Comparison of ENCODE assay signal across 1 cellular context in the genomic region with DNA sequence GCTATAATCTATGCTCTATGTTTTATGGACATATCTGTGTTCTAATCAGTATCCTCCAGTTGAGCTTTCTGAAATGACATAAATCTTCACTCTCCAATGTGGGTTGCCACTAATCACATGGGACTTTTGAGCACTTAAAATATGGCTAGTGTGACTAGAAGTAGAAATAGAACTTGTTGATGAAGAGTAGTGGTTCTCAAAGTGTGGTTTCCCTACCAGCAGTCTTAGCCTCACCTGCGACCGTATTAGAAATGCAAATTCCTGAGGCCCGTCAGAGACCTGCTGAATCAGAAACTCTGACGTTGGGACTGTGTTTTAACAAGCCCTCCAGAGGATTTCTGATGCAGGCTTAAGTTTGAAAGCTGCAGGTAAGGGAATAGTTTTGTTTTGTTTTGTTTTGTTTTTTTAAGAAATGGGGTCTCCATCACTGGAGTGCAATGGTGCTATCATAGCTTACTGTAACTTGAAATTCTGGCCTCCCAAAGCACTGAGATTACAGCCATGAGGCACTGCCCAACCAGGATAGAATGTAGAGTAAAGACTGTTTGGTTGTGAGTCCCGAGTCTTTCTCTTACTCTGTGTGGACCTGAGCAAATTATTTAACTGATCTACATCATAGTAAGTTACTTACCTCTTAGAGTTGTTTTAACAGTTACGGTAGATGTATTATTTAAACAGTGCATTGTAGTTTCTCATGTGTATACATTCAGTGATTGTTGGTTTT.
TF ChIP-seq lines count a peak whose summit lies in the region.

No MANE protein-coding gene starts in this region.

TF ChIP-seq in GM12878, 131 proteins besides CTCF, POLR2A, EP300 and RAD21 (continued from another document and continues in another):
- TF ChIP-seq, protein P1, sequence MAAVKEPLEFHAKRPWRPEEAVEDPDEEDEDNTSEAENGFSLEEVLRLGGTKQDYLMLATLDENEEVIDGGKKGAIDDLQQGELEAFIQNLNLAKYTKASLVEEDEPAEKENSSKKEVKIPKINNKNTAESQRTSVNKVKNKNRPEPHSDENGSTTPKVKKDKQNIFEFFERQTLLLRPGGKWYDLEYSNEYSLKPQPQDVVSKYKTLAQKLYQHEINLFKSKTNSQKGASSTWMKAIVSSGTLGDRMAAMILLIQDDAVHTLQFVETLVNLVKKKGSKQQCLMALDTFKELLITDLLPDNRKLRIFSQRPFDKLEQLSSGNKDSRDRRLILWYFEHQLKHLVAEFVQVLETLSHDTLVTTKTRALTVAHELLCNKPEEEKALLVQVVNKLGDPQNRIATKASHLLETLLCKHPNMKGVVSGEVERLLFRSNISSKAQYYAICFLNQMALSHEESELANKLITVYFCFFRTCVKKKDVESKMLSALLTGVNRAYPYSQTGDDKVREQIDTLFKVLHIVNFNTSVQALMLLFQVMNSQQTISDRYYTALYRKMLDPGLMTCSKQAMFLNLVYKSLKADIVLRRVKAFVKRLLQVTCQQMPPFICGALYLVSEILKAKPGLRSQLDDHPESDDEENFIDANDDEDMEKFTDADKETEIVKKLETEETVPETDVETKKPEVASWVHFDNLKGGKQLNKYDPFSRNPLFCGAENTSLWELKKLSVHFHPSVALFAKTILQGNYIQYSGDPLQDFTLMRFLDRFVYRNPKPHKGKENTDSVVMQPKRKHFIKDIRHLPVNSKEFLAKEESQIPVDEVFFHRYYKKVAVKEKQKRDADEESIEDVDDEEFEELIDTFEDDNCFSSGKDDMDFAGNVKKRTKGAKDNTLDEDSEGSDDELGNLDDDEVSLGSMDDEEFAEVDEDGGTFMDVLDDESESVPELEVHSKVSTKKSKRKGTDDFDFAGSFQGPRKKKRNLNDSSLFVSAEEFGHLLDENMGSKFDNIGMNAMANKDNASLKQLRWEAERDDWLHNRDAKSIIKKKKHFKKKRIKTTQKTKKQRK (IDR thresholded peaks at IDR 0.05; ENCODE audit: low read depth, low read length) = no peak
- TF ChIP-seq, protein P2, sequence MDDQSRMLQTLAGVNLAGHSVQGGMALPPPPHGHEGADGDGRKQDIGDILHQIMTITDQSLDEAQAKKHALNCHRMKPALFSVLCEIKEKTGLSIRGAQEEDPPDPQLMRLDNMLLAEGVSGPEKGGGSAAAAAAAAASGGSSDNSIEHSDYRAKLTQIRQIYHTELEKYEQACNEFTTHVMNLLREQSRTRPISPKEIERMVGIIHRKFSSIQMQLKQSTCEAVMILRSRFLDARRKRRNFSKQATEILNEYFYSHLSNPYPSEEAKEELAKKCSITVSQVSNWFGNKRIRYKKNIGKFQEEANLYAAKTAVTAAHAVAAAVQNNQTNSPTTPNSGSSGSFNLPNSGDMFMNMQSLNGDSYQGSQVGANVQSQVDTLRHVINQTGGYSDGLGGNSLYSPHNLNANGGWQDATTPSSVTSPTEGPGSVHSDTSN (IDR thresholded peaks at IDR 0.05; ENCODE audit: insufficient replicate concordance, low read depth, low read length) = no peak
- TF ChIP-seq, protein P3, sequence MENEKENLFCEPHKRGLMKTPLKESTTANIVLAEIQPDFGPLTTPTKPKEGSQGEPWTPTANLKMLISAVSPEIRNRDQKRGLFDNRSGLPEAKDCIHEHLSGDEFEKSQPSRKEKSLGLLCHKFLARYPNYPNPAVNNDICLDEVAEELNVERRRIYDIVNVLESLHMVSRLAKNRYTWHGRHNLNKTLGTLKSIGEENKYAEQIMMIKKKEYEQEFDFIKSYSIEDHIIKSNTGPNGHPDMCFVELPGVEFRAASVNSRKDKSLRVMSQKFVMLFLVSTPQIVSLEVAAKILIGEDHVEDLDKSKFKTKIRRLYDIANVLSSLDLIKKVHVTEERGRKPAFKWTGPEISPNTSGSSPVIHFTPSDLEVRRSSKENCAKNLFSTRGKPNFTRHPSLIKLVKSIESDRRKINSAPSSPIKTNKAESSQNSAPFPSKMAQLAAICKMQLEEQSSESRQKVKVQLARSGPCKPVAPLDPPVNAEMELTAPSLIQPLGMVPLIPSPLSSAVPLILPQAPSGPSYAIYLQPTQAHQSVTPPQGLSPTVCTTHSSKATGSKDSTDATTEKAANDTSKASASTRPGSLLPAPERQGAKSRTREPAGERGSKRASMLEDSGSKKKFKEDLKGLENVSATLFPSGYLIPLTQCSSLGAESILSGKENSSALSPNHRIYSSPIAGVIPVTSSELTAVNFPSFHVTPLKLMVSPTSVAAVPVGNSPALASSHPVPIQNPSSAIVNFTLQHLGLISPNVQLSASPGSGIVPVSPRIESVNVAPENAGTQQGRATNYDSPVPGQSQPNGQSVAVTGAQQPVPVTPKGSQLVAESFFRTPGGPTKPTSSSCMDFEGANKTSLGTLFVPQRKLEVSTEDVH (IDR thresholded peaks at IDR 0.05; ENCODE audit: low read depth, partially characterized antibody) = no peak
- TF ChIP-seq POLR2AphosphoS2 (IDR thresholded peaks at IDR 0.05; ENCODE audit: low read depth, low read length) (no peak), SREBF2 (IDR thresholded peaks at IDR 0.05; ENCODE audit: low read length) (no peak), MTA2 (IDR thresholded peaks at IDR 0.05; ENCODE audit: low read depth) (peak; percentile 85), ZNF217 (IDR thresholded peaks at IDR 0.05) (no peak), KDM1A (IDR thresholded peaks at IDR 0.05; ENCODE audit: borderline replicate concordance) (no peak), CREM (IDR thresholded peaks at IDR 0.05; ENCODE audit: low read depth) (no peak), ATF3 (IDR thresholded peaks at IDR 0.05; ENCODE audit: borderline replicate concordance, extremely low read depth, low read depth, low read length) (no peak), SKIL (IDR thresholded peaks at IDR 0.05; ENCODE audit: low read depth, poor library complexity, severe bottlenecking) (peak; percentile 26), EZH2 (IDR thresholded peaks at IDR 0.05; ENCODE audit: borderline replicate concordance, control insufficient read depth, low read depth, low read length) (no peak), SIN3A (IDR thresholded peaks at IDR 0.05; ENCODE audit: low read depth, low read length) (no peak), ESRRA (IDR thresholded peaks at IDR 0.05; ENCODE audit: low read length) (no peak), RELB (IDR thresholded peaks at IDR 0.05; ENCODE audit: low read depth) (peak; percentile 57; the same call in 1 of the 2 replicates), PKNOX1 (IDR thresholded peaks at IDR 0.05) (peak; percentile 25; the same call in 1 of the 2 replicates), IKZF1 (conservative IDR thresholded peaks at IDR 0.05) (no peak), SUZ12 (IDR thresholded peaks at IDR 0.05; ENCODE audit: unreplicated experiment) (no peak), SREBF1 (IDR thresholded peaks at IDR 0.05; ENCODE audit: low read length) (no peak), TBL1XR1 (IDR thresholded peaks at IDR 0.05; ENCODE audit: low read depth, low read length) (0 out of 2 replicates have a peak, but pooled peaks have one; percentile 32), ATF7 (IDR thresholded peaks at IDR 0.05; ENCODE audit: low read depth) (peak; percentile 62), CBX5 (IDR thresholded peaks at IDR 0.05; ENCODE audit: low read depth) (no peak), SMAD5 (IDR thresholded peaks at IDR 0.05; ENCODE audit: low read depth) (no peak), BHLHE40 (IDR thresholded peaks at IDR 0.05; ENCODE audit: borderline replicate concordance in 1 of 2, low read depth in 2 of 2, low read length in 1 of 2) (peak; percentile 54 to 69; a peak in 2 of 4 replicates), BCLAF1 (IDR thresholded peaks at IDR 0.05) (no peak), ZSCAN29 (IDR thresholded peaks at IDR 0.05) (no peak), ZBED1 (IDR thresholded peaks at IDR 0.05; ENCODE audit: borderline replicate concordance) (no peak), ZNF207 (IDR thresholded peaks at IDR 0.05; ENCODE audit: borderline replicate concordance) (no peak), CEBPB (IDR thresholded peaks at IDR 0.05; ENCODE audit: borderline replicate concordance in 1 of 2, low read depth in 2 of 2, low read length in 2 of 2) (no peak), MXI1 (IDR thresholded peaks at IDR 0.05; ENCODE audit: low read depth, low read length) (no peak), FOS (IDR thresholded peaks at IDR 0.05; ENCODE audit: borderline replicate concordance, extremely low read depth, insufficient read length) (no peak), EED (IDR thresholded peaks at IDR 0.05; ENCODE audit: low read depth) (no peak)
- TF ChIP-seq, protein P4, sequence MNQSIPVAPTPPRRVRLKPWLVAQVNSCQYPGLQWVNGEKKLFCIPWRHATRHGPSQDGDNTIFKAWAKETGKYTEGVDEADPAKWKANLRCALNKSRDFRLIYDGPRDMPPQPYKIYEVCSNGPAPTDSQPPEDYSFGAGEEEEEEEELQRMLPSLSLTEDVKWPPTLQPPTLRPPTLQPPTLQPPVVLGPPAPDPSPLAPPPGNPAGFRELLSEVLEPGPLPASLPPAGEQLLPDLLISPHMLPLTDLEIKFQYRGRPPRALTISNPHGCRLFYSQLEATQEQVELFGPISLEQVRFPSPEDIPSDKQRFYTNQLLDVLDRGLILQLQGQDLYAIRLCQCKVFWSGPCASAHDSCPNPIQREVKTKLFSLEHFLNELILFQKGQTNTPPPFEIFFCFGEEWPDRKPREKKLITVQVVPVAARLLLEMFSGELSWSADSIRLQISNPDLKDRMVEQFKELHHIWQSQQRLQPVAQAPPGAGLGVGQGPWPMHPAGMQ (IDR thresholded peaks at IDR 0.05; ENCODE audit: borderline replicate concordance) = no peak
